ENCODE assay signal across 21 cellular contexts in genomic region chr9:35682083-35682482, GRCh38. TPM values are rescaled to one million over a fixed set of nuclear protein-coding genes. Genes with fewer than 3 reads are reported as not detected.
A peak's percentile ranks its signal among the peaks of the same experiment; 100 is the strongest.
DNase-seq lines count a peak whose midpoint lies in the region; ATAC-seq, FAIRE-seq and TF ChIP-seq lines count a peak whose summit lies in the region.
"Had no signal": no experiment of that assay in that cellular context is flagged by ENCODE, and none has a peak within 500 bp of the region (broad histone marks: within the 10 kb centered on the region; RNA-seq: fewer than 3 reads in every experiment).

No MANE protein-coding gene starts in this region.

- H3K79me2 ChIP-seq in GM23248 (ENCODE audit: insufficient read depth) (peaks cover 36% of the 10 kb centered on the region), astrocyte (ENCODE audit: insufficient read depth, low read length) (peaks cover 34% of the 10 kb centered on the region)

- peaks cover 30% of the 10 kb centered on the region for H3K36me3 Mint-ChIP-seq in astrocyte (ENCODE audit: low read depth, unreplicated experiment)
- no peaks in the 10 kb centered on the region for H3K36me3 Mint-ChIP-seq in stimulated activated memory B cell treated with anti-CD40 and anti-IgM and Interleukin-4, amounts not matched to agents 10 μg/mL and 1 μg/mL and 100 μg/mL, for 72 hours
- H3K36me3 Mint-ChIP-seq: natural killer cell; stimulated activated naive B cell treated with anti-CD40 and anti-IgM and Interleukin-4, amounts not matched to agents 10 μg/mL and 1 μg/mL and 100 μg/mL, for 72 hours had no signal

- peaks cover 94% of the 10 kb centered on the region for H3F3A ChIP-seq in GM23248 (ENCODE audit: insufficient read depth)

- no peak overlapping the region for H3K4me3 ChIP-seq in GM23248
- H3K4me3 ChIP-seq in astrocyte (ENCODE audit: insufficient read depth, low read depth, low read length): no peak overlapping the region
- H3K4me3 ChIP-seq in muscle layer of colon (ENCODE audit: low read depth in 1 of 2, low read length in 2 of 2): no peak overlapping the region

- H3K9me3 ChIP-seq in GM23248 (ENCODE audit: low read depth) (no peaks in the 10 kb centered on the region), astrocyte (ENCODE audit: insufficient read depth, low read depth, low read length) (no peaks in the 10 kb centered on the region), muscle layer of colon (ENCODE audit: low read length) (no peaks in the 10 kb centered on the region)

- WGBS in GM23248 (ENCODE audit: low coverage in 1 of 2, low lambda C conversion rate in 2 of 2, missing lambda C conversion rate in 2 of 2), 2 experiments: 73 to 76% methylated on average over 7 of the region's 7 CpGs

- H3K36me3 ChIP-seq in GM23248 (ENCODE audit: low read depth) (peaks cover 45% of the 10 kb centered on the region), astrocyte (ENCODE audit: insufficient read depth, low read length) (peaks cover 45% of the 10 kb centered on the region), muscle layer of colon (ENCODE audit: insufficient read depth, low read length) (peaks cover 56% of the 10 kb centered on the region)

- no peak for FAIRE-seq in astrocyte (lab: Jason Lieb, UNC)

- no peak for ATAC-seq in stimulated activated memory B cell treated with anti-CD40 and anti-IgM and Interleukin-4, amounts not matched to agents 10 μg/mL and 1 μg/mL and 100 μg/mL, for 72 hours
- no peak for ATAC-seq in HG03280 (IDR thresholded peaks at IDR 0.05; ENCODE audit: unreplicated experiment)
- no peak for ATAC-seq in GM19467 (IDR thresholded peaks at IDR 0.05; ENCODE audit: unreplicated experiment)
- ATAC-seq: natural killer cell; stimulated activated naive B cell treated with anti-CD40 and anti-IgM and Interleukin-4, amounts not matched to agents 10 μg/mL and 1 μg/mL and 100 μg/mL, for 72 hours had no signal

- no peak overlapping the region for H2AFZ ChIP-seq in GM23248
- H2AFZ ChIP-seq in astrocyte (ENCODE audit: low read depth, low read length): no peak overlapping the region

- in situ Hi-C loops in GM23248 (cut with MboI): no loop called here

- peaks cover 57% of the 10 kb centered on the region for H3K4me1 Mint-ChIP-seq in astrocyte (ENCODE audit: low read depth, unreplicated experiment)
- H3K4me1 Mint-ChIP-seq in stimulated activated memory B cell treated with anti-CD40 and anti-IgM and Interleukin-4, amounts not matched to agents 10 μg/mL and 1 μg/mL and 100 μg/mL, for 72 hours: peaks cover 31% of the 10 kb centered on the region
- H3K4me1 Mint-ChIP-seq: natural killer cell had no signal

- DNase-seq in GM23248 (no peak), astrocyte (ENCODE audit: low read depth) (no peak), dermis blood vessel endothelial cell (no peak), NCI-H1930 (lab: John Stamatoyannopoulos, UW) (no peak)
- DNase-seq: activated B cell treated with CpG ODN at 0.5 μM for 24 hours; activated CD8-positive, alpha-beta memory T cell treated with anti-CD3 and anti-CD28 coated beads for 24 hours; CD8-positive, alpha-beta memory T cell; DMS79; islet precursor cell; KG1; mammary epithelial cell; natural killer cell; SIG-M5; stimulated activated naive B cell treated with anti-CD40 and anti-IgM and Interleukin-4, amounts not matched to agents 10 μg/mL and 1 μg/mL and 100 μg/mL, for 72 hours had no signal

- no peak for TF ChIP-seq CTCF in astrocyte (IDR thresholded peaks at IDR 0.05; ENCODE audit: insufficient read depth, low read depth, low read length)

- no peaks in the 10 kb centered on the region for H3K9me2 ChIP-seq in GM23248 (ENCODE audit: insufficient read depth)

- H3K4me1 ChIP-seq in GM23248 (ENCODE audit: insufficient read depth) (peaks cover 24% of the 10 kb centered on the region), astrocyte (ENCODE audit: insufficient read depth, low read length) (peaks cover 51% of the 10 kb centered on the region), muscle layer of colon (ENCODE audit: insufficient read depth, low read length) (peaks cover 47% of the 10 kb centered on the region)

- peak overlapping the region; percentile 74 for H3K4me3 Mint-ChIP-seq in astrocyte (ENCODE audit: unreplicated experiment)
- H3K4me3 Mint-ChIP-seq in stimulated activated memory B cell treated with anti-CD40 and anti-IgM and Interleukin-4, amounts not matched to agents 10 μg/mL and 1 μg/mL and 100 μg/mL, for 72 hours: no peak overlapping the region
- H3K4me3 Mint-ChIP-seq: activated B cell treated with CpG ODN at 0.5 μM for 24 hours; activated T-helper 1 cell treated with anti-CD3 and anti-CD28 coated beads, Interleukin-12 subunit alpha, Interleukin-12 subunit beta, Interleukin-2, Interleukin-4 antibody, amounts not matched to agents 30 ng/mL and 10 ng/mL and 1 ng/mL, durations not matched to agents 14 hours and 24 hours and 36 hours; CD8-positive, alpha-beta memory T cell; natural killer cell; stimulated activated naive B cell treated with anti-CD40 and anti-IgM and Interleukin-4, amounts not matched to agents 10 μg/mL and 1 μg/mL and 100 μg/mL, for 72 hours had no signal

- H3K27me3 ChIP-seq in GM23248 (replicated peaks; ENCODE audit: insufficient read depth): no peaks in the 10 kb centered on the region
- no peaks in the 10 kb centered on the region for H3K27me3 ChIP-seq in astrocyte (ENCODE audit: insufficient read depth, low read length)
- no peaks in the 10 kb centered on the region for H3K27me3 ChIP-seq in muscle layer of colon (ENCODE audit: control insufficient read depth in 1 of 2, insufficient read depth in 2 of 2, low read length in 2 of 2)

- H3K4me2 ChIP-seq in GM23248 (ENCODE audit: unreplicated experiment) (no peak overlapping the region), astrocyte (ENCODE audit: low read length) (peak overlapping the region; percentile 100)

- H3K9ac ChIP-seq in GM23248 (no peak overlapping the region), astrocyte (ENCODE audit: low read length) (peak overlapping the region; percentile 7), muscle layer of colon (ENCODE audit: low read length) (no peak overlapping the region)

- no peaks in the 10 kb centered on the region for H3K9me3 Mint-ChIP-seq in astrocyte (ENCODE audit: unreplicated experiment)
- no peaks in the 10 kb centered on the region for H3K9me3 Mint-ChIP-seq in stimulated activated memory B cell treated with anti-CD40 and anti-IgM and Interleukin-4, amounts not matched to agents 10 μg/mL and 1 μg/mL and 100 μg/mL, for 72 hours
- H3K9me3 Mint-ChIP-seq: activated B cell treated with CpG ODN at 0.5 μM for 24 hours; activated T-helper 1 cell treated with anti-CD3 and anti-CD28 coated beads, Interleukin-12 subunit alpha, Interleukin-12 subunit beta, Interleukin-2, Interleukin-4 antibody, amounts not matched to agents 30 ng/mL and 10 ng/mL and 1 ng/mL, durations not matched to agents 14 hours and 24 hours and 36 hours; CD8-positive, alpha-beta memory T cell; natural killer cell; stimulated activated naive B cell treated with anti-CD40 and anti-IgM and Interleukin-4, amounts not matched to agents 10 μg/mL and 1 μg/mL and 100 μg/mL, for 72 hours had no signal

- peak overlapping the region; percentile 37 for H3K27ac Mint-ChIP-seq in astrocyte (ENCODE audit: unreplicated experiment)
- peak overlapping the region; percentile 42 for H3K27ac Mint-ChIP-seq in stimulated activated memory B cell treated with anti-CD40 and anti-IgM and Interleukin-4, amounts not matched to agents 10 μg/mL and 1 μg/mL and 100 μg/mL, for 72 hours
- H3K27ac Mint-ChIP-seq: activated B cell treated with CpG ODN at 0.5 μM for 24 hours; activated T-helper 1 cell treated with anti-CD3 and anti-CD28 coated beads, Interleukin-12 subunit alpha, Interleukin-12 subunit beta, Interleukin-2, Interleukin-4 antibody, amounts not matched to agents 30 ng/mL and 10 ng/mL and 1 ng/mL, durations not matched to agents 14 hours and 24 hours and 36 hours; natural killer cell; stimulated activated naive B cell treated with anti-CD40 and anti-IgM and Interleukin-4, amounts not matched to agents 10 μg/mL and 1 μg/mL and 100 μg/mL, for 72 hours had no signal

- peak overlapping the region; percentile 28 for H3K27ac ChIP-seq in GM23248
- H3K27ac ChIP-seq in astrocyte (ENCODE audit: low read depth, low read length): no peak overlapping the region
- H3K27ac ChIP-seq in muscle layer of colon (ENCODE audit: low read depth, low read length): peak overlapping the region; percentile 67

- H4K20me1 ChIP-seq in GM23248 (ENCODE audit: insufficient read depth): peaks cover 41% of the 10 kb centered on the region
- H4K20me1 ChIP-seq in astrocyte (ENCODE audit: insufficient read depth, low read length): peaks cover 76% of the 10 kb centered on the region

- no peaks in the 10 kb centered on the region for H3K27me3 Mint-ChIP-seq in astrocyte (ENCODE audit: low read depth, unreplicated experiment)
- no peaks in the 10 kb centered on the region for H3K27me3 Mint-ChIP-seq in stimulated activated memory B cell treated with anti-CD40 and anti-IgM and Interleukin-4, amounts not matched to agents 10 μg/mL and 1 μg/mL and 100 μg/mL, for 72 hours

RNA-seq across cellular contexts. Expression of gene TPM2, which starts 7.6 kb away (rescaled TPM):
- total RNA-seq in GM23248 (2014; rRNA removed; shearing (Covaris generic)): 1,596 and 1,625 TPM in 2 replicates
- polyA plus RNA-seq in GM23248 (2016; fragmentation: Nextera tagmentation; extraction: Ambion mirVana): 3,527 and 3,584 TPM in 2 replicates
- total RNA-seq in astrocyte (1,947 and 2,001 TPM in 2 replicates), dermis blood vessel endothelial cell (10.2 and 19.6 TPM in 2 replicates)

RNA-seq across cellular contexts. Expression of gene CA9, which starts 8.4 kb away (rescaled TPM):
- total RNA-seq in GM23248 (2014; rRNA removed; shearing (Covaris generic)): 3.4 and 4.3 TPM in 2 replicates
- polyA plus RNA-seq in GM23248 (2016; fragmentation: Nextera tagmentation; extraction: Ambion mirVana): 2.3 and 2.7 TPM in 2 replicates
- total RNA-seq in astrocyte (not detected in 2 replicates), dermis blood vessel endothelial cell (not detected in 2 replicates)
- total RNA-seq: activated B cell treated with CpG ODN at 0.5 μM for 24 hours; activated T-helper 1 cell treated with anti-CD3 and anti-CD28 coated beads, Interleukin-12 subunit alpha, Interleukin-12 subunit beta, Interleukin-2, Interleukin-4 antibody, amounts not matched to agents 30 ng/mL and 10 ng/mL and 1 ng/mL, durations not matched to agents 14 hours and 24 hours and 36 hours; natural killer cell; T-helper 1 cell treated with Interleukin-12 subunit alpha and Interleukin-12 subunit beta and Interleukin-4 antibody, amounts not matched to agents 30 ng/mL and 1 ng/mL, for 36 hours; ureter had no signal
- polyA plus RNA-seq: CD8-positive, alpha-beta memory T cell had no signal

RNA-seq across cellular contexts. Expression of gene ARHGEF39, which starts 17.1 kb away (rescaled TPM):
- 0.13 and 2.1 TPM in 2 replicates for total RNA-seq in GM23248 (2014; rRNA removed; shearing (Covaris generic))
- 1.6 and 1.8 TPM in 2 replicates for polyA plus RNA-seq in GM23248 (2016; fragmentation: Nextera tagmentation; extraction: Ambion mirVana)
- 0.53 and 1.0 TPM in 2 replicates for total RNA-seq in astrocyte
- total RNA-seq in dermis blood vessel endothelial cell: 0.34 and 3.1 TPM in 2 replicates

RNA-seq across cellular contexts. Expression of gene CCDC107, which starts 24.0 kb away (rescaled TPM):
- total RNA-seq in GM23248 (2014; rRNA removed; shearing (Covaris generic)): 20.5 and 28.6 TPM in 2 replicates
- 52.8 and 55.7 TPM in 2 replicates for polyA plus RNA-seq in GM23248 (2016; fragmentation: Nextera tagmentation; extraction: Ambion mirVana)
- total RNA-seq in astrocyte (15.5 and 18.8 TPM in 2 replicates), dermis blood vessel endothelial cell (8.5 and 12.4 TPM in 2 replicates)

RNA-seq across cellular contexts. Expression of gene RMRP, which starts 24.3 kb away (rescaled TPM):
- 14,230 and 20,944 TPM in 2 replicates for total RNA-seq in GM23248 (2014; rRNA removed; shearing (Covaris generic))
- not detected in 2 replicates for polyA plus RNA-seq in GM23248 (2016; fragmentation: Nextera tagmentation; extraction: Ambion mirVana)
- total RNA-seq in astrocyte (13,402 and 14,410 TPM in 2 replicates), dermis blood vessel endothelial cell (9,128 and 10,291 TPM in 2 replicates)
- polyA plus RNA-seq: CD8-positive, alpha-beta memory T cell had no signal

Comparison
In these comparisons a context has a peak if more than half of its experiments do, and no peak if none do; other contexts are left out.
1. RNA of gene TPM2, which starts 7.6 kb away (total RNA-seq): 1,947 to 2,001 TPM in astrocyte and 1,596 to 1,625 TPM in GM23248; 10.2 to 19.6 TPM in dermis blood vessel endothelial cell; every median in the first group is over 10 times any median in the second.